In the genomic region with DNA sequence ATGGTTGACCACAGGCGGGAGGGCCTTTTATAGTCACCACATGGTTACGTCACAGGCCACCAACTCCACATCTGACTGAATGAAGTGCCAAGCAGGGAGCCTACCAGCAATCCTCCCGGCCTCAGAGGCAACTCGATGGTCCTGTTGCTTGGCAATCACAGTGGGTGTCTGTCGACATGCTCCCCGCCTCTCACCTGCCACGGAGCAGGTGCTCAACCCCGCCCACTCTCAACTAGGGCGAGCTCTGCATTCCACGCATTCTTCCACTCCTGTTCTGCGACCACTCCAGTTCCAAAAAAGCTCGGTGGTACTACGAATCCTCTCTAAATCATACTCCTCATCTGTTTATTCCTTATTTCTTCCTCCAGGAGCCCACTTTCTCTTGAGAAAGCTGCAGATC, we compare ENCODE assay signal across 4 cellular contexts. TPM values are rescaled to one million over a fixed set of nuclear protein-coding genes. Genes with fewer than 3 reads are reported as not detected.
"Had no signal": no experiment of that assay in that cellular context is flagged by ENCODE, and none has a peak within 500 bp of the region (broad histone marks: within the 10 kb centered on the region; RNA-seq: fewer than 3 reads in every experiment).

No MANE protein-coding gene starts in this region.

RNA-seq across cellular contexts. Expression of a gene that starts 21.1 kb away (rescaled TPM):
- total RNA-seq: HT-29 had no signal

RNA-seq across cellular contexts. Expression of a gene that starts 30.0 kb away (rescaled TPM):
- total RNA-seq: HT-29, IMR-90, K562 had no signal
- polyA plus RNA-seq: IMR-90, K562 had no signal

RNA-seq across cellular contexts. Expression of a gene that starts 56.2 kb away (rescaled TPM):
- total RNA-seq: H9, HT-29, IMR-90, K562 had no signal
- polyA plus RNA-seq: IMR-90, K562 had no signal
